In the genomic region with DNA sequence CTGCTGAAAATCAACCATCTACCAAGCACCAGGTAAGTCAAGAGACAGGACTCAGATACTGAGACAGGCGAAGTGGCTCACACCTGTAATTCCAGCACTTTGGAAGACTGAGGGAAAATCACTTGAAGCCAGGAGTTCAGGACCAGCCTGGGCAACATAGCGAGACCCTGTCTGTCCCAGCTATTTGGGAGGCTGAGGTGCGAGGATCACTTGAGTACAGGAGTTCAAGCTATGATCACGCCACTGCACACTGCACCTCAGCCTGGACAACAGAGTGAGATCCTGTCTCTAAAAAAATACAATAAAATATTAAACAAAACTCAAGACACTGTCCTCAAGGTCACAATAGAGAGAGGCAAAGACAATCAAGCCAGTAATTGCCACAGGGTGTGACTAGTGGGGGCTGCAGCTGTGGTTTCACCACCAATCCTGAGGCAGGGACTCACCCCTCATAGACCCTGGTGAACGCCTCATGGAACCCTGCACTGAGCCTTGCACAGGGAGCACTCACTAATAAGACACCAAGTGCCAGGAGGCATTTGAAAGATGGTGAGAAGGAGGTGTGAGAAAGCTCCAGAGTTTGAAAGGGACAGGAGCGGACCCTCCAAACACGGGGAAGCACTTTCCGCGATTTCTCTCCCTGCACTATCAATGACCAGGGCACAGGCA, we compare ENCODE assay signal across 8 cellular contexts. TPM values are rescaled to one million over a fixed set of nuclear protein-coding genes. Genes with fewer than 3 reads are reported as not detected.
DNase-seq lines count a peak whose midpoint lies in the region; ATAC-seq and TF ChIP-seq lines count a peak whose summit lies in the region.

No MANE protein-coding gene starts in this region.

- ATAC-seq in foreskin keratinocyte (no peak), left colon (no peak), HG03457 (IDR thresholded peaks at IDR 0.05; ENCODE audit: unreplicated experiment) (no peak)
- no peak for ATAC-seq in stimulated activated effector memory CD8-positive, alpha-beta T cell treated with anti-CD3 and anti-CD28 coated beads, Interleukin-12 subunit alpha, Interleukin-12 subunit beta, amount 100 ng/mL, for 72 hours

- H3K4me3 Mint-ChIP-seq in activated CD4-positive, alpha-beta T cell treated with anti-CD3 and anti-CD28 coated beads, Interleukin-2, amount 10 ng/mL, durations not matched to agents 7 days and 5 days: peak overlapping the region; percentile 82
- peak overlapping the region; percentile 91 for H3K4me3 Mint-ChIP-seq in stimulated activated effector memory CD8-positive, alpha-beta T cell treated with anti-CD3 and anti-CD28 coated beads, Interleukin-12 subunit alpha, Interleukin-12 subunit beta, amount 100 ng/mL, for 72 hours

- H3K9me3 Mint-ChIP-seq in activated CD4-positive, alpha-beta T cell treated with anti-CD3 and anti-CD28 coated beads, Interleukin-2, amount 10 ng/mL, durations not matched to agents 7 days and 5 days: no peaks in the 10 kb centered on the region
- H3K9me3 Mint-ChIP-seq in stimulated activated effector memory CD8-positive, alpha-beta T cell treated with anti-CD3 and anti-CD28 coated beads, Interleukin-12 subunit alpha, Interleukin-12 subunit beta, amount 100 ng/mL, for 72 hours: no peaks in the 10 kb centered on the region

- H3K4me1 ChIP-seq in foreskin keratinocyte: no peaks in the 10 kb centered on the region

- no peaks in the 10 kb centered on the region for H3K27me3 ChIP-seq in foreskin keratinocyte

- DNase-seq in activated CD4-positive, alpha-beta T cell treated with anti-CD3 and anti-CD28 coated beads, Interleukin-2, amount 10 ng/mL, durations not matched to agents 7 days and 5 days: no peak
- no peak for DNase-seq in activated CD4-positive, alpha-beta T cell treated with anti-CD3 and anti-CD28 coated beads, Interleukin-2, amount 50 U/mL, for 4 hours
- DNase-seq in foreskin keratinocyte (no peak), left colon (no peak), HEK293T (ENCODE audit: extremely low spot score) (no peak)
- DNase-seq in stimulated activated effector memory CD8-positive, alpha-beta T cell treated with anti-CD3 and anti-CD28 coated beads, Interleukin-12 subunit alpha, Interleukin-12 subunit beta, amount 100 ng/mL, for 72 hours (ENCODE audit: low spot score in 2 of 2): no peak

- H3K27me3 Mint-ChIP-seq in activated CD4-positive, alpha-beta T cell treated with anti-CD3 and anti-CD28 coated beads, Interleukin-2, amount 10 ng/mL, durations not matched to agents 7 days and 5 days: peaks cover under 1% of the 10 kb centered on the region

- peak overlapping the region; percentile 74 for H3K27ac ChIP-seq in foreskin keratinocyte

- CTCF ChIA-PET in activated CD4-positive, alpha-beta T cell treated with anti-CD3 and anti-CD28 coated beads, Interleukin-2, amount 10 ng/mL, durations not matched to agents 7 days and 5 days (lab: Charles Lee): interaction anchor here (1.5 to 4.5 kb wide), 5 partner anchors 11 to 40 kb away, joined by 3 to 88 read pairs (median 24); a partner anchor contains a TSS
- CTCF ChIA-PET in HEK293T (lab: Yijun Ruan, JAX): interaction anchor here (0.6 to 0.7 kb wide), 2 partner anchors 19 to 24 kb away, joined by 3 read pairs; no protein-coding TSS in a partner anchor

- H3K4me1 Mint-ChIP-seq in activated CD4-positive, alpha-beta T cell treated with anti-CD3 and anti-CD28 coated beads, Interleukin-2, amount 10 ng/mL, durations not matched to agents 7 days and 5 days: peaks cover 49% of the 10 kb centered on the region
- peaks cover 51% of the 10 kb centered on the region for H3K4me1 Mint-ChIP-seq in stimulated activated effector memory CD8-positive, alpha-beta T cell treated with anti-CD3 and anti-CD28 coated beads, Interleukin-12 subunit alpha, Interleukin-12 subunit beta, amount 100 ng/mL, for 72 hours

- H3K36me3 Mint-ChIP-seq in activated CD4-positive, alpha-beta T cell treated with anti-CD3 and anti-CD28 coated beads, Interleukin-2, amount 10 ng/mL, durations not matched to agents 7 days and 5 days (ENCODE audit: low read depth): peaks cover 60% of the 10 kb centered on the region
- H3K36me3 Mint-ChIP-seq in stimulated activated effector memory CD8-positive, alpha-beta T cell treated with anti-CD3 and anti-CD28 coated beads, Interleukin-12 subunit alpha, Interleukin-12 subunit beta, amount 100 ng/mL, for 72 hours: peaks cover 70% of the 10 kb centered on the region

- TF ChIP-seq CTCF in WI38 (IDR thresholded peaks at IDR 0.05; ENCODE audit: low read depth, low read length) (no peak), foreskin keratinocyte (conservative IDR thresholded peaks at IDR 0.05) (no peak)

- intact Hi-C loops in left colon (cut with DNase I, micrococcal nuclease): no loop called here

- H3K27ac Mint-ChIP-seq in activated CD4-positive, alpha-beta T cell treated with anti-CD3 and anti-CD28 coated beads, Interleukin-2, amount 10 ng/mL, durations not matched to agents 7 days and 5 days: peak overlapping the region; percentile 91
- H3K27ac Mint-ChIP-seq in stimulated activated effector memory CD8-positive, alpha-beta T cell treated with anti-CD3 and anti-CD28 coated beads, Interleukin-12 subunit alpha, Interleukin-12 subunit beta, amount 100 ng/mL, for 72 hours: peak overlapping the region; percentile 96

- H3K4me3 ChIP-seq in WI38 (ENCODE audit: low read depth, low read length): peak overlapping the region; percentile 91

- POLR2A ChIA-PET in activated CD4-positive, alpha-beta T cell treated with anti-CD3 and anti-CD28 coated beads, Interleukin-2, amount 10 ng/mL, durations not matched to agents 7 days and 5 days (lab: Charles Lee): interaction anchor here (2.1 kb wide), 1 partner anchor 13 kb away, joined by 23 read pairs; no protein-coding TSS in a partner anchor
- POLR2A ChIA-PET in HEK293T (lab: Yijun Ruan, JAX): interaction anchor here (1.1 to 4.3 kb wide), 7 partner anchors 7 to 39 kb away, joined by 3 to 110 read pairs (median 15); a partner anchor contains a TSS

TF ChIP-seq in HEK293T, 16 proteins besides CTCF, POLR2A, EP300 and RAD21:
- no peak for TF ChIP-seq TARDBP (IDR thresholded peaks at IDR 0.05)
- no peak for TF ChIP-seq FOXK2 (IDR thresholded peaks at IDR 0.05)
- no peak for TF ChIP-seq BHLHE40 (IDR thresholded peaks at IDR 0.05; ENCODE audit: borderline replicate concordance)
- no peak for TF ChIP-seq ARNT (IDR thresholded peaks at IDR 0.05)
- TF ChIP-seq, protein P1, sequence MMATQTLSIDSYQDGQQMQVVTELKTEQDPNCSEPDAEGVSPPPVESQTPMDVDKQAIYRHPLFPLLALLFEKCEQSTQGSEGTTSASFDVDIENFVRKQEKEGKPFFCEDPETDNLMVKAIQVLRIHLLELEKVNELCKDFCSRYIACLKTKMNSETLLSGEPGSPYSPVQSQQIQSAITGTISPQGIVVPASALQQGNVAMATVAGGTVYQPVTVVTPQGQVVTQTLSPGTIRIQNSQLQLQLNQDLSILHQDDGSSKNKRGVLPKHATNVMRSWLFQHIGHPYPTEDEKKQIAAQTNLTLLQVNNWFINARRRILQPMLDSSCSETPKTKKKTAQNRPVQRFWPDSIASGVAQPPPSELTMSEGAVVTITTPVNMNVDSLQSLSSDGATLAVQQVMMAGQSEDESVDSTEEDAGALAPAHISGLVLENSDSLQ (IDR thresholded peaks at IDR 0.05): no peak
- TF ChIP-seq CTBP1 (IDR thresholded peaks at IDR 0.05; ENCODE audit: borderline replicate concordance): no peak
- TF ChIP-seq NFRKB (IDR thresholded peaks at IDR 0.05): no peak
- TF ChIP-seq HDGF (IDR thresholded peaks at IDR 0.05; ENCODE audit: borderline replicate concordance): no peak
- no peak for TF ChIP-seq LEF1 (IDR thresholded peaks at IDR 0.05; ENCODE audit: borderline replicate concordance)
- no peak for TF ChIP-seq ZNF384 (IDR thresholded peaks at IDR 0.05)
- no peak for TF ChIP-seq SUZ12 (IDR thresholded peaks at IDR 0.05)
- no peak for TF ChIP-seq FOXM1 (IDR thresholded peaks at IDR 0.05; ENCODE audit: borderline replicate concordance)
- TF ChIP-seq ELF4 (IDR thresholded peaks at IDR 0.05): no peak
- no peak for TF ChIP-seq SP1 (IDR thresholded peaks at IDR 0.05)

RNA-seq across cellular contexts. Expression of a gene that starts 1.7 kb away (rescaled TPM):
- total RNA-seq in activated CD4-positive, alpha-beta T cell treated with anti-CD3 and anti-CD28 coated beads, Interleukin-2, amount 10 ng/mL, durations not matched to agents 7 days and 5 days: 10 to 100 TPM; 40.7 to 40.8 TPM
- total RNA-seq in foreskin keratinocyte (30.6 and 46.9 TPM in 2 replicates), left colon (10 to 100 TPM; 15.8 to 43.5 TPM)
- polyA plus RNA-seq in foreskin keratinocyte: 59.1 and 101 TPM in 2 replicates

RNA-seq across cellular contexts. Expression of a gene that starts 39.2 kb away (rescaled TPM):
- 10 to 100 TPM; 31.1 to 36.7 TPM for total RNA-seq in activated CD4-positive, alpha-beta T cell treated with anti-CD3 and anti-CD28 coated beads, Interleukin-2, amount 10 ng/mL, durations not matched to agents 7 days and 5 days
- total RNA-seq in foreskin keratinocyte (25.9 and 30.9 TPM in 2 replicates), left colon (10 to 100 TPM; 37.1 to 44.4 TPM)
- 5.5 and 6.1 TPM in 2 replicates for polyA plus RNA-seq in foreskin keratinocyte
